Comparison of ENCODE assay signal across 8 cellular contexts in genomic region chr14:22391908-22392307, GRCh38.
DNase-seq lines count a peak whose midpoint lies in the region; ATAC-seq, FAIRE-seq and TF ChIP-seq lines count a peak whose summit lies in the region.

No MANE protein-coding gene starts in this region.

- H3K18ac ChIP-seq in trophoblast cell (ENCODE audit: low read length), result no peak overlapping the region

- TF ChIP-seq RAD21 in A549 (conservative IDR thresholded peaks at IDR 0.05 in 1 of 2, IDR thresholded peaks at IDR 0.05 in 1 of 2), result peak; percentile 85 to 88

- no peaks in the 10 kb centered on the region for H3K79me1 ChIP-seq in trophoblast cell (ENCODE audit: low read length)

- TF ChIP-seq EP300 in A549 (IDR thresholded peaks at IDR 0.05), result no peak

- H3K27me3 ChIP-seq in cardiac muscle cell, result no peaks in the 10 kb centered on the region
- no peaks in the 10 kb centered on the region for H3K27me3 ChIP-seq in trophoblast cell (ENCODE audit: insufficient read depth, low read length)
- no peaks in the 10 kb centered on the region for H3K27me3 ChIP-seq in MG63

- no peaks in the 10 kb centered on the region for H3K79me2 ChIP-seq in trophoblast cell (ENCODE audit: control insufficient read depth, insufficient read depth, low read length, poor library complexity)

- H4K12ac ChIP-seq in trophoblast cell (ENCODE audit: low read depth, low read length), result no peak overlapping the region

- no peak overlapping the region for H2BK120ac ChIP-seq in trophoblast cell (ENCODE audit: insufficient read depth, low read length, poor library complexity)

- H3K9me3 ChIP-seq in A549 (no peaks in the 10 kb centered on the region), cardiac muscle cell (ENCODE audit: low read depth) (no peaks in the 10 kb centered on the region), trophoblast cell (ENCODE audit: insufficient read depth, low read depth, low read length) (no peaks in the 10 kb centered on the region), MG63 (no peaks in the 10 kb centered on the region)

- H3K27ac ChIP-seq in A549 (no peak overlapping the region), VCaP (no peak overlapping the region), cardiac muscle cell (no peak overlapping the region), trophoblast cell (ENCODE audit: low read depth, low read length) (no peak overlapping the region)

- no peak overlapping the region for H4K91ac ChIP-seq in trophoblast cell (ENCODE audit: low read depth, low read length)

- H3K36me3 ChIP-seq in cardiac muscle cell (no peaks in the 10 kb centered on the region), trophoblast cell (ENCODE audit: control insufficient read depth in 1 of 2, insufficient read depth in 2 of 2, low read length in 2 of 2) (no peaks in the 10 kb centered on the region), MG63 (no peaks in the 10 kb centered on the region)

- peaks cover 32% of the 10 kb centered on the region for H3K4me1 ChIP-seq in A549
- H3K4me1 ChIP-seq in cardiac muscle cell (ENCODE audit: low read depth), result no peaks in the 10 kb centered on the region
- H3K4me1 ChIP-seq in trophoblast cell (ENCODE audit: control insufficient read depth in 1 of 2, insufficient read depth in 2 of 2, low read length in 2 of 2), result no peaks in the 10 kb centered on the region

- no peak overlapping the region for H3K4ac ChIP-seq in trophoblast cell (ENCODE audit: low read depth, low read length)

- POLR2A ChIA-PET in A549 (lab: Yijun Ruan, JAX), result no interaction called here

- no peak overlapping the region for H3K14ac ChIP-seq in trophoblast cell (ENCODE audit: low read length)

- H3K4me3 ChIP-seq in A549 (no peak overlapping the region), GM12865 (ENCODE audit: low read depth, low read length) (no peak overlapping the region), cardiac muscle cell (no peak overlapping the region), trophoblast cell (ENCODE audit: low read depth, low read length) (no peak overlapping the region), MG63 (no peak overlapping the region)

- H2BK12ac ChIP-seq in trophoblast cell (ENCODE audit: low read length), result no peak overlapping the region

- H3K4me2 ChIP-seq in A549 (peak overlapping the region; percentile 52; the same call in 1 of the 3 replicates), trophoblast cell (ENCODE audit: low read length) (peak overlapping the region; percentile 30)

- WGBS in A549 (ENCODE audit: missing lambda C conversion rate), result 38% methylated on average over 6 of the region's 6 CpGs
- no CpG with 5 or more reads among the region's 6 CpGs for WGBS in trophoblast cell (ENCODE audit: extremely low coverage, insufficient coverage, insufficient read length)

- no peak for TF ChIP-seq POLR2A in A549 (IDR thresholded peaks at IDR 0.05; ENCODE audit: low read length)

- no peak overlapping the region for H2AK5ac ChIP-seq in trophoblast cell (ENCODE audit: low read length)

- H3K9ac ChIP-seq in trophoblast cell (ENCODE audit: low read length), result no peak overlapping the region

- H2AFZ ChIP-seq in trophoblast cell (ENCODE audit: insufficient read depth, low read length, poor library complexity), result no peak overlapping the region

- DNase-seq in A549 (ENCODE audit: low read depth in 1 of 2, low spot score in 1 of 2) (peak; percentile 47 to 67), GM12865 (ENCODE audit: low read depth) (peak; percentile 89), M059J (ENCODE audit: low read depth) (peak; percentile 77), cardiac muscle cell (ENCODE audit: low read depth in 1 of 2, low spot score in 1 of 2) (peak; percentile 68 to 88), trophoblast cell (peak; percentile 54 to 66), MG63 (no peak)
- no peak for DNase-seq in stimulated activated CD4-positive, alpha-beta T cell treated with anti-CD3 and anti-CD28 coated beads, Interleukin-2, amount 100 ng/mL, for 24 hours

- no peak for FAIRE-seq in A549 (lab: Jason Lieb, UNC)

- no peak overlapping the region for H3K23ac ChIP-seq in trophoblast cell (ENCODE audit: low read length)

- peak; percentile 56 to 77 for ATAC-seq in A549

- H4K8ac ChIP-seq in trophoblast cell (ENCODE audit: low read depth, low read length), result no peak overlapping the region

- H2BK5ac ChIP-seq in trophoblast cell (ENCODE audit: low read depth, low read length, poor library complexity), result no peak overlapping the region

- TF ChIP-seq CTCF in A549 (IDR thresholded peaks at IDR 0.05) (peak; percentile 68), GM12865 (IDR thresholded peaks at IDR 0.05; ENCODE audit: insufficient read depth, low read depth, low read length, missing control alignments) (peak; percentile 70), VCaP (conservative IDR thresholded peaks at IDR 0.05) (peak; percentile 87), cardiac muscle cell (IDR thresholded peaks at IDR 0.05; ENCODE audit: low read depth, low read length) (peak; percentile 81)

- CTCF ChIA-PET in A549 (lab: Yijun Ruan, JAX), result interaction anchor here (0.6 to 6.4 kb wide), 28 partner anchors 9 to 286 kb away, joined by 3 to 123 read pairs (median 4); no protein-coding TSS in a partner anchor

TF ChIP-seq in A549, 52 proteins besides CTCF, POLR2A, EP300 and RAD21:
- TF ChIP-seq HMGXB4 (CRISPR knock-in tag; IDR thresholded peaks at IDR 0.05; ENCODE audit: borderline replicate concordance), result no peak
- no peak for TF ChIP-seq NPAS2 (CRISPR knock-in tag; IDR thresholded peaks at IDR 0.05; ENCODE audit: borderline replicate concordance)
- peak; percentile 78 for TF ChIP-seq SMC3 (IDR thresholded peaks at IDR 0.05)

Comparison
In these comparisons a context has a peak if more than half of its experiments do, and no peak if none do; other contexts are left out.
1. DNase-seq: peak in A549 (2 of 2), GM12865 (single experiment), M059J (single experiment), cardiac muscle cell (2 of 2) and trophoblast cell (2 of 2); none in stimulated activated CD4-positive, alpha-beta T cell treated with anti-CD3 and anti-CD28 coated beads, Interleukin-2, amount 100 ng/mL, for 24 hours (0 of 2) and MG63 (single experiment).
2. Peak in every context shown above with its lines, with median percentiles within 50 percentile points of each other: CTCF ChIP-seq.